ENCODE assay signal across 8 cellular contexts in genomic region chr13:26985285-26985878, GRCh38.
DNase-seq lines count a peak whose midpoint lies in the region; ATAC-seq and TF ChIP-seq lines count a peak whose summit lies in the region.

No MANE protein-coding gene starts in this region.

- in situ Hi-C loops in astrocyte of the cerebellum (cut with HindIII; ENCODE audit: low sequenced_read_pairs) = no loop called here

- H3K4me2 ChIP-seq in hepatocyte (no peak overlapping the region), smooth muscle cell (no peak overlapping the region)

- DNase-seq in ELF-1 (ENCODE audit: low read depth, low spot score) (peak; percentile 74), HEK293T (ENCODE audit: extremely low spot score) (peak; percentile 68), NCI-H1694 treated with DMSO at 0.1 percent for 48 hours (lab: John Stamatoyannopoulos, UW) (peak; percentile 84), T-helper 9 cell (peak; percentile 55), astrocyte of the cerebellum (ENCODE audit: low read depth) (peak; percentile 73), hepatocyte (ENCODE audit: low spot score) (peak; percentile 85), smooth muscle cell (lab: John Stamatoyannopoulos, UW; ENCODE audit: unreplicated experiment) (no peak)

- H3K79me2 ChIP-seq in hepatocyte (no peaks in the 10 kb centered on the region), smooth muscle cell (ENCODE audit: low read depth) (no peaks in the 10 kb centered on the region)

- H3K9ac ChIP-seq in smooth muscle cell (ENCODE audit: low read depth) = no peak overlapping the region

- H3K9me2 ChIP-seq in hepatocyte (replicated peaks; ENCODE audit: insufficient read depth) = no peaks in the 10 kb centered on the region

- POLR2A ChIA-PET in HEK293T (lab: Yijun Ruan, JAX) = interaction anchor here (1.0 to 1.3 kb wide), 3 partner anchors 31 to 376 kb away, joined by 3 to 5 read pairs (median 4); no protein-coding TSS in a partner anchor

- TF ChIP-seq CTCF in astrocyte of the cerebellum (IDR thresholded peaks at IDR 0.05; ENCODE audit: low read depth, low read length, missing control alignments) = peak; percentile 70
- TF ChIP-seq CTCF in hepatocyte (IDR thresholded peaks at IDR 0.05; ENCODE audit: poor library complexity) = peak; percentile 82
- TF ChIP-seq CTCF in smooth muscle cell (IDR thresholded peaks at IDR 0.05; ENCODE audit: borderline replicate concordance, insufficient read depth, poor library complexity, severe bottlenecking) = peak; percentile 87

- no peaks in the 10 kb centered on the region for H4K20me1 ChIP-seq in hepatocyte (ENCODE audit: insufficient read depth, poor library complexity, severe bottlenecking)
- H4K20me1 ChIP-seq in smooth muscle cell (ENCODE audit: low read depth) = no peaks in the 10 kb centered on the region

- H3K27ac ChIP-seq in hepatocyte = peak overlapping the region; percentile 83
- no peak overlapping the region for H3K27ac ChIP-seq in smooth muscle cell (ENCODE audit: low read depth)

- WGBS in hepatocyte (ENCODE audit: low lambda C conversion rate, missing lambda C conversion rate) = 10% methylated on average over 6 of the region's 6 CpGs
- WGBS in smooth muscle cell (ENCODE audit: low lambda C conversion rate) = 16% methylated on average over 6 of the region's 6 CpGs

- H3K4me3 ChIP-seq in astrocyte of the cerebellum (ENCODE audit: low read depth, low read length) (no peak overlapping the region), hepatocyte (no peak overlapping the region), smooth muscle cell (no peak overlapping the region)

- H2AFZ ChIP-seq in hepatocyte (no peak overlapping the region), smooth muscle cell (ENCODE audit: low read depth) (no peak overlapping the region)

- no peaks in the 10 kb centered on the region for H3K27me3 ChIP-seq in hepatocyte
- no peaks in the 10 kb centered on the region for H3K27me3 ChIP-seq in smooth muscle cell (ENCODE audit: low read depth)

- peaks cover 30% of the 10 kb centered on the region for H3K4me1 ChIP-seq in hepatocyte (ENCODE audit: insufficient read depth)
- peaks cover 6% of the 10 kb centered on the region for H3K4me1 ChIP-seq in smooth muscle cell (ENCODE audit: low read depth)

- H3K9me3 ChIP-seq in hepatocyte (ENCODE audit: low read depth) = no peaks in the 10 kb centered on the region
- no peaks in the 10 kb centered on the region for H3K9me3 ChIP-seq in smooth muscle cell (replicated peaks; ENCODE audit: low read depth)

- H3F3A ChIP-seq in smooth muscle cell (ENCODE audit: low read depth) = peaks cover 10% of the 10 kb centered on the region

- CTCF ChIA-PET in HEK293T (lab: Yijun Ruan, JAX) = interaction anchor here (0.6 to 3.8 kb wide), 20 partner anchors 10 to 841 kb away, joined by 3 to 50 read pairs (median 4); partner anchors contain the start of gene RASL11A

- ATAC-seq in GM19324 (IDR thresholded peaks at IDR 0.05; ENCODE audit: low FRiP score, unreplicated experiment) = no peak

- H3K36me3 ChIP-seq in hepatocyte (replicated peaks; ENCODE audit: insufficient read depth, low read depth) (no peaks in the 10 kb centered on the region), smooth muscle cell (ENCODE audit: low read depth) (no peaks in the 10 kb centered on the region)

TF ChIP-seq in HEK293T, 16 proteins besides CTCF, POLR2A, EP300 and RAD21:
- TF ChIP-seq HDGF (IDR thresholded peaks at IDR 0.05; ENCODE audit: borderline replicate concordance) = no peak
- no peak for TF ChIP-seq L3MBTL2 (conservative IDR thresholded peaks at IDR 0.05)
- TF ChIP-seq FOXM1 (IDR thresholded peaks at IDR 0.05; ENCODE audit: borderline replicate concordance) = no peak
- no peak for TF ChIP-seq TARDBP (IDR thresholded peaks at IDR 0.05)
- no peak; the same call in 1 of the 2 replicates for TF ChIP-seq CTBP1 (IDR thresholded peaks at IDR 0.05; ENCODE audit: borderline replicate concordance)
- TF ChIP-seq LEF1 (IDR thresholded peaks at IDR 0.05; ENCODE audit: borderline replicate concordance) = no peak
- no peak for TF ChIP-seq FOXK2 (IDR thresholded peaks at IDR 0.05)
- no peak for TF ChIP-seq BHLHE40 (IDR thresholded peaks at IDR 0.05; ENCODE audit: borderline replicate concordance)
- no peak for TF ChIP-seq SUZ12 (IDR thresholded peaks at IDR 0.05)
- no peak for TF ChIP-seq ZNF384 (IDR thresholded peaks at IDR 0.05)
- no peak for TF ChIP-seq ELF4 (IDR thresholded peaks at IDR 0.05)
- TF ChIP-seq FOXA1 (IDR thresholded peaks at IDR 0.05) = no peak
- no peak for TF ChIP-seq SP1 (IDR thresholded peaks at IDR 0.05)
- TF ChIP-seq ARNT (IDR thresholded peaks at IDR 0.05) = no peak
- no peak for TF ChIP-seq NFRKB (IDR thresholded peaks at IDR 0.05)
- no peak for TF ChIP-seq PKNOX1 (IDR thresholded peaks at IDR 0.05)
